In genomic region chrX:153245288-153245731, GRCh38 we compare ENCODE assay signal across 11 cellular contexts.
DNase-seq lines count a peak whose midpoint lies in the region; ATAC-seq and TF ChIP-seq lines count a peak whose summit lies in the region.
"Had no signal": no experiment of that assay in that cellular context is flagged by ENCODE, and none has a peak within 500 bp of the region (broad histone marks: within the 10 kb centered on the region; RNA-seq: fewer than 3 reads in every experiment).

No MANE protein-coding gene starts in this region.

- no peaks in the 10 kb centered on the region for H3K9me3 ChIP-seq in CD4-positive, alpha-beta T cell (ENCODE audit: control insufficient read depth, low read length)
- no peaks in the 10 kb centered on the region for H3K9me3 ChIP-seq in left lung
- H3K9me3 ChIP-seq: BLaER1 treated with 17β-estradiol and CSF1 and Interleukin-3, amounts not matched to agents 10 nM and 100 nM; neutrophil had no signal

- no peaks in the 10 kb centered on the region for H3K36me3 ChIP-seq in left lung
- H3K36me3 ChIP-seq: BLaER1 treated with 17β-estradiol and CSF1 and Interleukin-3, amounts not matched to agents 10 nM and 100 nM; neutrophil had no signal

- CTCF ChIA-PET in CD4-positive, alpha-beta T cell (lab: Charles Lee) = no interaction called here

- intact Hi-C loops in CD4-positive, alpha-beta T cell (cut with DNase I, micrococcal nuclease) = no loop called here
- intact Hi-C loops in left lung (cut with DNase I) = no loop called here

- no peak overlapping the region for H3K27ac Mint-ChIP-seq in CD4-positive, alpha-beta T cell
- no peak overlapping the region for H3K27ac Mint-ChIP-seq in natural killer cell treated with Interleukin-12 subunit alpha and Interleukin-12 subunit beta and Interleukin-15 and Interleukin-18, amount 100 ng/mL, for 72 hours

- DNase-seq in CD4-positive, alpha-beta T cell = no peak
- DNase-seq in NCI-H1105 (lab: John Stamatoyannopoulos, UW) (peak; percentile 7), SW480 (ENCODE audit: low spot score) (peak; percentile 32), left lung (no peak), cerebellar cortex (ENCODE audit: low spot score) (no peak), foreskin melanocyte (no peak)
- no peak for DNase-seq in natural killer cell treated with Interleukin-12 subunit alpha and Interleukin-12 subunit beta and Interleukin-15 and Interleukin-18, amount 100 ng/mL, for 72 hours (ENCODE audit: low spot score)
- DNase-seq: activated gamma-delta T cell had no signal

- peaks cover 6% of the 10 kb centered on the region for H3K27me3 Mint-ChIP-seq in CD4-positive, alpha-beta T cell
- peaks cover 16 to 20% of the 10 kb centered on the region in 2 donors for H3K27me3 Mint-ChIP-seq in natural killer cell treated with Interleukin-12 subunit alpha and Interleukin-12 subunit beta and Interleukin-15 and Interleukin-18, amount 100 ng/mL, for 72 hours

- POLR2A ChIA-PET in CD4-positive, alpha-beta T cell (lab: Charles Lee) = no interaction called here

- H3K4me3 Mint-ChIP-seq in CD4-positive, alpha-beta T cell = no peak overlapping the region
- no peak overlapping the region for H3K4me3 Mint-ChIP-seq in natural killer cell treated with Interleukin-12 subunit alpha and Interleukin-12 subunit beta and Interleukin-15 and Interleukin-18, amount 100 ng/mL, for 72 hours

- peak; percentile 39 for ATAC-seq in CD4-positive, alpha-beta T cell (ENCODE audit: poor library complexity)
- ATAC-seq in left lung = peak; percentile 87
- no peak for ATAC-seq in natural killer cell treated with Interleukin-12 subunit alpha and Interleukin-12 subunit beta and Interleukin-15 and Interleukin-18, amount 100 ng/mL, for 72 hours
- ATAC-seq in HG02610 (IDR thresholded peaks at IDR 0.05; ENCODE audit: unreplicated experiment) = no peak

- H3K4me3 ChIP-seq in left lung = no peak overlapping the region
- H3K4me3 ChIP-seq: BLaER1 treated with 17β-estradiol and CSF1 and Interleukin-3, amounts not matched to agents 10 nM and 100 nM had no signal

- no peaks in the 10 kb centered on the region for H3K36me3 Mint-ChIP-seq in CD4-positive, alpha-beta T cell (ENCODE audit: low read depth)
- no peaks in the 10 kb centered on the region for H3K36me3 Mint-ChIP-seq in natural killer cell treated with Interleukin-12 subunit alpha and Interleukin-12 subunit beta and Interleukin-15 and Interleukin-18, amount 100 ng/mL, for 72 hours

- no peak overlapping the region for H3K27ac ChIP-seq in CD4-positive, alpha-beta T cell (ENCODE audit: low read depth, low read length)
- no peak overlapping the region for H3K27ac ChIP-seq in left lung
- H3K27ac ChIP-seq: BLaER1 treated with 17β-estradiol and CSF1 and Interleukin-3, amounts not matched to agents 10 nM and 100 nM; neutrophil had no signal

- no peaks in the 10 kb centered on the region for H3K4me1 ChIP-seq in left lung

- no peaks in the 10 kb centered on the region for H3K4me1 Mint-ChIP-seq in CD4-positive, alpha-beta T cell (ENCODE audit: low read depth)
- no peaks in the 10 kb centered on the region for H3K4me1 Mint-ChIP-seq in natural killer cell treated with Interleukin-12 subunit alpha and Interleukin-12 subunit beta and Interleukin-15 and Interleukin-18, amount 100 ng/mL, for 72 hours (ENCODE audit: low read depth in 2 of 2)

- no peaks in the 10 kb centered on the region for H3K9me3 Mint-ChIP-seq in CD4-positive, alpha-beta T cell
- H3K9me3 Mint-ChIP-seq in natural killer cell treated with Interleukin-12 subunit alpha and Interleukin-12 subunit beta and Interleukin-15 and Interleukin-18, amount 100 ng/mL, for 72 hours = no peaks in the 10 kb centered on the region

- peaks cover 4% of the 10 kb centered on the region for H3K27me3 ChIP-seq in CD4-positive, alpha-beta T cell (ENCODE audit: control insufficient read depth, insufficient read depth, low read length)
- peaks cover 0 to 10% of the 10 kb centered on the region in 2 donors for H3K27me3 ChIP-seq in left lung

- TF ChIP-seq CTCF in CD4-positive, alpha-beta T cell (IDR thresholded peaks at IDR 0.05) = no peak
- TF ChIP-seq CTCF in left lung (IDR thresholded peaks at IDR 0.05) = no peak

Comparison
In these comparisons a context has a peak if more than half of its experiments do, and no peak if none do; other contexts are left out.
1. ATAC-seq: peak in CD4-positive, alpha-beta T cell (single experiment) and left lung (single experiment); none in natural killer cell treated with Interleukin-12 subunit alpha and Interleukin-12 subunit beta and Interleukin-15 and Interleukin-18, amount 100 ng/mL, for 72 hours (0 of 2) and HG02610 (single experiment).
2. DNase-seq: peak in NCI-H1105 (single experiment) and SW480 (single experiment); none in CD4-positive, alpha-beta T cell (0 of 10), left lung (0 of 2), cerebellar cortex (single experiment), natural killer cell treated with Interleukin-12 subunit alpha and Interleukin-12 subunit beta and Interleukin-15 and Interleukin-18, amount 100 ng/mL, for 72 hours (single experiment) and foreskin melanocyte (single experiment).